Comparison of ENCODE assay signal across 8 cellular contexts in genomic region chr19:572140-572890, GRCh38.
DNase-seq lines count a peak whose midpoint lies in the region; ATAC-seq lines count a peak whose summit lies in the region.

BSG (plus strand) TSS chr19:572596; CDS start chr19:572635, 39 bp downstream.

- DNase-seq in AG08396 (ENCODE audit: low spot score) = peak; percentile 100
- DNase-seq in NCI-H446 treated with DMSO at 0.1 percent for 48 hours (lab: John Stamatoyannopoulos, UW) = peak; percentile 96
- peak; percentile 96 for DNase-seq in cerebellar cortex (ENCODE audit: low spot score)
- peak; percentile 99 for DNase-seq in islet precursor cell
- DNase-seq in stimulated activated CD4-positive, alpha-beta T cell treated with anti-CD3 and anti-CD28 coated beads, Interleukin-12 subunit alpha, Interleukin-12 subunit beta, amount 100 ng/mL, for 48 hours (ENCODE audit: low read depth in 2 of 3, low spot score in 1 of 3) = peak; percentile 97 to 99 (median 97)

- ATAC-seq in GM19035 (IDR thresholded peaks at IDR 0.05; ENCODE audit: unreplicated experiment) (peak; percentile 69), HG03354 (IDR thresholded peaks at IDR 0.05; ENCODE audit: poor library complexity, severe bottlenecking, unreplicated experiment) (peak; percentile 73)
- peak; percentile 89 to 90 for ATAC-seq in activated CD4-positive, CD25-positive, alpha-beta regulatory T cell treated with anti-CD3 and anti-CD28 coated beads, Interleukin-2, amount 50 U/mL, for 24 hours

Comparison
In these comparisons a context has a peak if more than half of its experiments do, and no peak if none do; other contexts are left out.
1. Peak in every context shown above with its lines: DNase-seq and ATAC-seq.